ENCODE assay signal across 16 cellular contexts in the genomic region with DNA sequence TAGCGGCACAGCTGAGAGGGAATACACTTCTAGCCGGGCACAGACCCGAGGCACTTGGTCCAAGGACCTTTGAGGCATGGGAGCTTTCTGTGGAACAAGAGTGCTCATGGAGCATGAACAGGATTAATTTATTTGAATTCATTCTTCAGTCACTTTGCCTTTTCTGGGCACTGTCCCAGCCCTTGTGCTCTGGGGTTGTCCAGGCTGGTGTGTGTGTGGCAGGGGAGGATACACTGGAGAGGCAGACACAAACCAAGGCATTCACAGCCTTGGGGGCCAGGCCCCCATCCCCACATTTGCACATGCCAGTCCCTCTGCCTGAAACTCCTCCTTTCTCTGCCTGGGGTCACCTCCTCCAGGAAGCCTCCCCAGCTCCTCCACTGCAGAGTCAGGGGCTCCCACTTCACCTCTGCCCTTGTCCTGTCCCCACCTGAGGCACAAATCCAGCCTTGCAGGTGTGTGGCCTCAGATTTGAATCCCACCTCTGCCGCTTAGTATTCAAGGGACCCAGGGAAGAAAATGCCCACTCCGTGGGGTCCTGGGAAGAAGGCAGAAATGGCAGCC. TPM values are rescaled to one million over a fixed set of nuclear protein-coding genes. Genes with fewer than 3 reads are reported as not detected.
DNase-seq lines count a peak whose midpoint lies in the region; ATAC-seq and TF ChIP-seq lines count a peak whose summit lies in the region.
"Had no signal": no experiment of that assay in that cellular context is flagged by ENCODE, and none has a peak within 500 bp of the region (broad histone marks: within the 10 kb centered on the region; RNA-seq: fewer than 3 reads in every experiment).

No MANE protein-coding gene starts in this region.

- H3K27ac Mint-ChIP-seq in chondrocyte (ENCODE audit: unreplicated experiment): no peak overlapping the region
- H3K27ac Mint-ChIP-seq: HFFc6 had no signal

- DNase-seq in astrocyte of the hippocampus (ENCODE audit: low read depth, low spot score) (peak; percentile 35), chondrocyte (ENCODE audit: low spot score) (peak; percentile 72), midbrain (lab: John Stamatoyannopoulos, UW) (peak; percentile 75), superior temporal gyrus (ENCODE audit: extremely low spot score) (peak; percentile 36), GM13977 (ENCODE audit: low spot score) (no peak)
- DNase-seq: BE2C, DMS 273 treated with DMSO at 0.1 percent for 48 hours, HFFc6, NCI-H1048, NCI-H1436 treated with DMSO at 0.1 percent for 48 hours, NCI-H2029 treated with DMSO at 0.1 percent for 48 hours, NCI-H510A, NCI-H82, PC-9 had no signal

- in situ Hi-C loops in GM13977 (cut with MboI; ENCODE audit: low pct_unique_long_range_greater_than_20kb, low sequenced_read_pairs, unreplicated experiment): no loop called here

- TF ChIP-seq CTCF in chondrocyte (IDR thresholded peaks at IDR 0.05) (no peak), GM13977 (IDR thresholded peaks at IDR 0.05; ENCODE audit: extremely low read depth, insufficient read depth, missing control alignments) (no peak)

- H3K36me3 Mint-ChIP-seq in chondrocyte (ENCODE audit: low read depth): no peaks in the 10 kb centered on the region

- H3K27me3 Mint-ChIP-seq in chondrocyte (ENCODE audit: low read depth): peaks cover 10% of the 10 kb centered on the region

- no peak overlapping the region for H3K4me3 Mint-ChIP-seq in chondrocyte (ENCODE audit: unreplicated experiment)
- H3K4me3 Mint-ChIP-seq: HFFc6 had no signal

- no peaks in the 10 kb centered on the region for H3K4me1 Mint-ChIP-seq in chondrocyte (ENCODE audit: low read depth)

- ATAC-seq in GM18511 (IDR thresholded peaks at IDR 0.05; ENCODE audit: unreplicated experiment) (no peak), GM18909 (IDR thresholded peaks at IDR 0.05; ENCODE audit: poor library complexity, unreplicated experiment) (no peak)

- no peaks in the 10 kb centered on the region for H3K9me3 Mint-ChIP-seq in chondrocyte (ENCODE audit: low read depth)
- H3K9me3 Mint-ChIP-seq: HFFc6 had no signal

RNA-seq across cellular contexts. Expression of a gene that starts 55.5 kb away (rescaled TPM):
- total RNA-seq in chondrocyte: not detected in 3 replicates
